8 cellular contexts compared by ENCODE assay signal in the genomic region with DNA sequence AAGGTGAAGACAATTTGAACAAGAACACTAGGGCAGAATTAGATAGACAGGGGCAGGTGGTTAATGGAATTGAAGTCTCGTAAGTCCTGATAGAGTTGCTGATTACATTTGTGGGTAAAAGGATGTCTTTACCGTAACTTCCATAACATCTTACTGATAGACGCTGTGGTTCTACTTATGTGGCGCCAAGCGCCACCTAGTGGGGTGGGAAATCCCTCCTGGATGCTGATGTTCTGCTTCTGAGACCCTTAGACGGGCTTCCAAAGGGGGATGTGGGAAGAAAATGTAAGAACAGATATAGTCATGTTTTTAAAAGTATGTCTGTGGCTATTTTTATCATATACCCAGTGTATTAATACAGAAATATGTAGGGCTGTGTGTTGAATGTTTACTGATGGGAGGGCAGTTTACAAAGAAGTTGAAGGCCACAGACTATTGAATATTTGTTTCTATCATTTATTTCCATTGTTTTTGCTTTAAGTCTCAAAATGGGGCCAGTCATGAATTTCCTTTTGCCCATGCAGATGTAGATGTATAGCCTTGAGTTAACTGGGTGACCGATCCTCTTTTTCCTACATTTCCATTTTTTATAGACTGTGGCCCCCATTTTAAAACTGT. TPM values are rescaled to one million over a fixed set of nuclear protein-coding genes. Genes with fewer than 3 reads are reported as not detected.
DNase-seq lines count a peak whose midpoint lies in the region; ATAC-seq and TF ChIP-seq lines count a peak whose summit lies in the region.

No MANE protein-coding gene starts in this region.

- no peaks in the 10 kb centered on the region for H3K36me3 ChIP-seq in cardiac muscle cell
- no peaks in the 10 kb centered on the region for H3K36me3 ChIP-seq in Panc1 (ENCODE audit: control insufficient read depth, insufficient read depth, low read length)

- no peak for ATAC-seq in Right ventricle myocardium inferior
- no peak for ATAC-seq in Panc1

- H3K4me3 ChIP-seq in cardiac muscle cell (no peak overlapping the region), Panc1 (ENCODE audit: low read depth in 2 of 2, low read length in 2 of 2) (no peak overlapping the region)

- TF ChIP-seq CTCF in cardiac muscle cell (IDR thresholded peaks at IDR 0.05; ENCODE audit: low read depth, low read length), result peak; percentile 66
- peak; percentile 75 for TF ChIP-seq CTCF in Panc1 (IDR thresholded peaks at IDR 0.05)

- H3K27me3 ChIP-seq in cardiac muscle cell (no peaks in the 10 kb centered on the region), Panc1 (ENCODE audit: control insufficient read depth, insufficient read depth, low read length) (no peaks in the 10 kb centered on the region)

- DNase-seq in cardiac muscle cell (ENCODE audit: low read depth in 1 of 2, low spot score in 1 of 2) (peak; percentile 28 to 38), Right ventricle myocardium inferior (ENCODE audit: missing footprints) (no peak), Panc1 (ENCODE audit: low read depth, low spot score) (no peak), hepatic stellate cell (ENCODE audit: low spot score) (peak; percentile 10), foreskin melanocyte (no peak), NCI-H187 (lab: John Stamatoyannopoulos, UW) (no peak)
- peak; percentile 46 for DNase-seq in activated naive CD4-positive, alpha-beta T cell treated with anti-CD3 and anti-CD28 coated beads, Interleukin-2, amount 50 U/mL, for 16 hours
- DNase-seq in stimulated activated CD4-positive, alpha-beta T cell treated with anti-CD3 and anti-CD28 coated beads, Interleukin-4, amount 100 ng/mL, for 24 hours, result peak; percentile 29

- no TSS peak for BruUV-seq in Panc1 (replicated peaks; lab: Mats Ljungman, UMichigan)

- intact Hi-C loops in Right ventricle myocardium inferior (cut with DNase I), result loop anchor here (10.0 kb wide), 1 partner anchor 79 kb away; no protein-coding TSS in a partner anchor
- intact Hi-C loops in Panc1 (cut with micrococcal nuclease; ENCODE audit: unreplicated experiment), result no loop called here

- no peaks in the 10 kb centered on the region for H3K4me1 ChIP-seq in cardiac muscle cell (ENCODE audit: low read depth)
- no peaks in the 10 kb centered on the region for H3K4me1 ChIP-seq in Panc1 (ENCODE audit: control insufficient read depth, insufficient read depth, low read length)

- POLR2A ChIA-PET in Panc1 (lab: Charles Lee), result no interaction called here

- CTCF ChIA-PET in Panc1 (lab: Charles Lee), result no interaction called here

- in situ Hi-C loops in Panc1 (cut with HindIII; ENCODE audit: low pct_unique_long_range_greater_than_20kb, low sequenced_read_pairs), result no loop called here

- no peak overlapping the region for H3K27ac ChIP-seq in cardiac muscle cell
- H3K27ac ChIP-seq in Panc1 (ENCODE audit: low read length), result no peak overlapping the region

- no peaks in the 10 kb centered on the region for H3K9me3 ChIP-seq in cardiac muscle cell (ENCODE audit: low read depth)
- no peaks in the 10 kb centered on the region for H3K9me3 ChIP-seq in Panc1 (ENCODE audit: control insufficient read depth, insufficient read depth, low read depth, low read length)

RNA-seq across cellular contexts. Expression of gene TLR8, which starts 12.2 kb away (rescaled TPM):
- total RNA-seq in cardiac muscle cell, result not detected in 2 replicates
- not detected in 2 replicates for polyA plus RNA-seq in cardiac muscle cell
- 1.5 TPM for total RNA-seq in Right ventricle myocardium inferior
- not detected for total RNA-seq in Panc1 (2021; ENCODE audit: unreplicated experiment)
- not detected for polyA plus RNA-seq in Panc1 (2012; ENCODE audit: insufficient read length)

RNA-seq across cellular contexts. Expression of gene TLR7, which starts 27.3 kb away (rescaled TPM):
- total RNA-seq in cardiac muscle cell (not detected in 2 replicates), Right ventricle myocardium inferior (0.68 TPM), Panc1 (2021; ENCODE audit: unreplicated experiment) (not detected)
- not detected in 2 replicates for polyA plus RNA-seq in cardiac muscle cell
- polyA plus RNA-seq in Panc1 (2012; ENCODE audit: insufficient read length), result not detected

Comparison
In these comparisons a context has a peak if more than half of its experiments do, and no peak if none do; other contexts are left out.
1. DNase-seq: peak in cardiac muscle cell (2 of 2), activated naive CD4-positive, alpha-beta T cell treated with anti-CD3 and anti-CD28 coated beads, Interleukin-2, amount 50 U/mL, for 16 hours (single experiment), hepatic stellate cell (single experiment) and stimulated activated CD4-positive, alpha-beta T cell treated with anti-CD3 and anti-CD28 coated beads, Interleukin-4, amount 100 ng/mL, for 24 hours (single experiment); none in Right ventricle myocardium inferior (single experiment), Panc1 (single experiment), foreskin melanocyte (single experiment) and NCI-H187 (0 of 2).